8 cellular contexts compared by ENCODE assay signal in genomic region chr19:10105241-10106099, GRCh38. TPM values are rescaled to one million over a fixed set of nuclear protein-coding genes. Genes with fewer than 3 reads are reported as not detected.
DNase-seq lines count a peak whose midpoint lies in the region; ATAC-seq and TF ChIP-seq lines count a peak whose summit lies in the region.

No MANE protein-coding gene starts in this region.

- H3K4me1 ChIP-seq in ascending aorta = peaks cover 3 to 7% of the 10 kb centered on the region in 2 donors
- peaks cover 9 to 23% of the 10 kb centered on the region in 2 donors for H3K4me1 ChIP-seq in neuronal stem cell (ENCODE audit: control insufficient read depth in 2 of 2, insufficient read depth in 1 of 2, low read depth in 1 of 2, low read length in 2 of 2)
- peaks cover 12% of the 10 kb centered on the region for H3K4me1 ChIP-seq in upper lobe of right lung

- peak overlapping the region; percentile 96 for H2AK5ac ChIP-seq in neuronal stem cell (ENCODE audit: low read depth, low read length)

- CTCF ChIA-PET in AG04449 (lab: Yijun Ruan, JAX) = interaction anchor here (1.6 to 6.1 kb wide), 4 partner anchors 8 to 144 kb away, joined by 5 to 93 read pairs (median 16); partner anchors contain the start of gene EIF3G

- ATAC-seq in upper lobe of right lung = no peak

- H2AFZ ChIP-seq in neuronal stem cell (ENCODE audit: low read length) = peak overlapping the region; percentile 83

- H3K4ac ChIP-seq in neuronal stem cell (ENCODE audit: low read length) = no peak overlapping the region

- peaks cover 18% of the 10 kb centered on the region for H3K79me1 ChIP-seq in neuronal stem cell (ENCODE audit: low read depth, low read length)

- DNase-seq in AG04449 (ENCODE audit: low read depth, low spot score) = no peak
- DNase-seq in H7 = peak; percentile 64
- DNase-seq in OCI-M1 (lab: John Stamatoyannopoulos, UW) = peak; percentile 74
- DNase-seq in ascending aorta (ENCODE audit: low spot score in 2 of 2) = peak in 1 of 2 donors; percentile 69
- DNase-seq in neuronal stem cell (ENCODE audit: low spot score) = no peak
- no peak for DNase-seq in upper lobe of right lung
- no peak for DNase-seq in ureter (ENCODE audit: low spot score)
- no peak for DNase-seq in D341Med (ENCODE audit: low spot score)

- peak overlapping the region; percentile 19 for H3K4me2 ChIP-seq in neuronal stem cell (ENCODE audit: insufficient read depth, low read length, poor library complexity, severe bottlenecking)

- peak overlapping the region; percentile 94 for H2BK15ac ChIP-seq in neuronal stem cell (ENCODE audit: low read length)

- H3K27ac ChIP-seq in ascending aorta (peak overlapping the region; percentile 11 to 69), neuronal stem cell (replicated peaks; ENCODE audit: low read length) (no peak overlapping the region), upper lobe of right lung (peak overlapping the region; percentile 87)

- peak overlapping the region; percentile 60 for H3K9ac ChIP-seq in neuronal stem cell (ENCODE audit: low read depth, low read length, poor library complexity)

- peak overlapping the region; percentile 15; the same call in 1 of the 2 replicates for H3K4me3 ChIP-seq in AG04449 (ENCODE audit: low read depth, low read length)
- H3K4me3 ChIP-seq in H7 (ENCODE audit: insufficient read depth, low read depth, low read length) = peak overlapping the region; percentile 100; the same call in 1 of the 2 replicates
- peak overlapping the region in 1 of 2 donors; percentile 88 for H3K4me3 ChIP-seq in ascending aorta
- peak overlapping the region in 1 of 2 donors; percentile 100 for H3K4me3 ChIP-seq in neuronal stem cell (ENCODE audit: low read length in 2 of 2)
- H3K4me3 ChIP-seq in upper lobe of right lung = peak overlapping the region; percentile 94

- H2BK12ac ChIP-seq in neuronal stem cell (ENCODE audit: low read length) = peak overlapping the region; percentile 58

- H3K23ac ChIP-seq in neuronal stem cell (ENCODE audit: low read depth, low read length, poor library complexity) = peak overlapping the region; percentile 65

- H3K18ac ChIP-seq in neuronal stem cell (ENCODE audit: low read length) = peak overlapping the region; percentile 92

- POLR2A ChIA-PET in AG04449 (lab: Yijun Ruan, JAX) = interaction anchor here (1.0 to 3.3 kb wide), 4 partner anchors 9 to 121 kb away, joined by 3 to 34 read pairs (median 6); partner anchors contain the start of gene EIF3G

- H2BK120ac ChIP-seq in neuronal stem cell (ENCODE audit: low read depth, low read length) = peak overlapping the region; percentile 97

- TF ChIP-seq CTCF in AG04449 (IDR thresholded peaks at IDR 0.05; ENCODE audit: insufficient read depth, low read length, missing control alignments) (no peak), ascending aorta (IDR thresholded peaks at IDR 0.05) (no peak), upper lobe of right lung (IDR thresholded peaks at IDR 0.05) (no peak)

- H3K36me3 ChIP-seq in H7 (replicated peaks; ENCODE audit: control insufficient read depth, insufficient read depth, low read length) (peaks cover 25% of the 10 kb centered on the region), ascending aorta (peaks cover 31 to 32% of the 10 kb centered on the region in 2 donors), neuronal stem cell (replicated peaks in 1 of 2; ENCODE audit: control insufficient read depth in 2 of 2, insufficient read depth in 2 of 2, low read length in 2 of 2) (peaks cover 27 to 36% of the 10 kb centered on the region in 2 donors), upper lobe of right lung (peaks cover 33% of the 10 kb centered on the region)

- H2BK5ac ChIP-seq in neuronal stem cell (ENCODE audit: low read length) = no peak overlapping the region

- H3K27me3 ChIP-seq in H7 (ENCODE audit: control insufficient read depth, insufficient read depth, low read length) (no peaks in the 10 kb centered on the region; the same call in 1 of the 2 replicates), ascending aorta (no peaks in the 10 kb centered on the region), neuronal stem cell (ENCODE audit: control insufficient read depth in 3 of 3, insufficient read depth in 3 of 3, low read depth in 1 of 3, low read length in 3 of 3) (peaks cover 0 to under 1% (median 0%) of the 10 kb centered on the region in 3 experiments), upper lobe of right lung (no peaks in the 10 kb centered on the region)

- no peak overlapping the region for H4K8ac ChIP-seq in neuronal stem cell (ENCODE audit: low read depth, low read length)

- WGBS in neuronal stem cell (ENCODE audit: extremely low coverage in 2 of 2, insufficient read length in 2 of 2, insufficient replicate concordance in 1 of 2), 2 donors = no CpG with 5 or more reads among the region's 18 CpGs

- H3K14ac ChIP-seq in neuronal stem cell (ENCODE audit: low read length) = peak overlapping the region; percentile 89

- H3K9me3 ChIP-seq in ascending aorta (no peaks in the 10 kb centered on the region), neuronal stem cell (replicated peaks in 1 of 2; ENCODE audit: control insufficient read depth in 2 of 2, insufficient read depth in 1 of 2, low read depth in 1 of 2, low read length in 2 of 2) (no peaks in the 10 kb centered on the region), upper lobe of right lung (no peaks in the 10 kb centered on the region)

- H4K91ac ChIP-seq in neuronal stem cell (ENCODE audit: low read depth, low read length, poor library complexity) = peak overlapping the region; percentile 72

- intact Hi-C loops in ascending aorta (cut with DNase I) (loop anchor here (1.0 to 10.0 kb wide), 2 partner anchors 14 to 171 kb away; partner anchors contain the start of genes EIF3G and OLFM2), upper lobe of right lung (cut with DNase I) (loop anchor here (10.0 kb wide), 1 partner anchor 181 kb away; no protein-coding TSS in a partner anchor)

RNA-seq across cellular contexts. Expression of gene PPAN, which starts 0.7 kb away (rescaled TPM):
- 52.9 and 54.4 TPM in 2 replicates for total RNA-seq in H7 (2014; rRNA removed; shearing (Covaris generic))
- not detected for total RNA-seq in ascending aorta
- polyA plus RNA-seq in neuronal stem cell (2013, experiment 1 of 2) = 16.9 TPM
- 18.4 TPM for polyA plus RNA-seq in neuronal stem cell (2013, experiment 2 of 2)
- total RNA-seq in upper lobe of right lung = 35.2 TPM
- total RNA-seq in ureter = 78.6 TPM

RNA-seq across cellular contexts. Expression of gene ANGPTL6, which starts 3.0 kb away (rescaled TPM):
- 0.15 TPM in 1 of 2 replicates, not detected in the other for total RNA-seq in H7 (2014; rRNA removed; shearing (Covaris generic))
- total RNA-seq in ascending aorta (not detected), upper lobe of right lung (0.23 TPM), ureter (0.81 TPM)
- polyA plus RNA-seq in neuronal stem cell (2013, experiment 1 of 2) = not detected
- polyA plus RNA-seq in neuronal stem cell (2013, experiment 2 of 2) = not detected

RNA-seq across cellular contexts. Expression of gene P2RY11, which starts 6.0 kb away (rescaled TPM):
- 0.87 and 6.2 TPM in 2 replicates for total RNA-seq in H7 (2014; rRNA removed; shearing (Covaris generic))
- 10.5 TPM for total RNA-seq in ascending aorta
- 4.2 TPM for polyA plus RNA-seq in neuronal stem cell (2013, experiment 1 of 2)
- 3.9 TPM for polyA plus RNA-seq in neuronal stem cell (2013, experiment 2 of 2)
- total RNA-seq in upper lobe of right lung = 13.5 TPM
- 25.6 TPM for total RNA-seq in ureter

RNA-seq across cellular contexts. Expression of gene EIF3G, which starts 14.2 kb away (rescaled TPM):
- 354 and 376 TPM in 2 replicates for total RNA-seq in H7 (2014; rRNA removed; shearing (Covaris generic))
- total RNA-seq in ascending aorta (241 TPM), upper lobe of right lung (175 TPM), ureter (238 TPM)
- 165 TPM for polyA plus RNA-seq in neuronal stem cell (2013, experiment 1 of 2)
- polyA plus RNA-seq in neuronal stem cell (2013, experiment 2 of 2) = 159 TPM

RNA-seq across cellular contexts. Expression of gene SHFL, which starts 19.4 kb away (rescaled TPM):
- 14.4 and 20.4 TPM in 2 replicates for total RNA-seq in H7 (2014; rRNA removed; shearing (Covaris generic))
- 98.0 TPM for total RNA-seq in ascending aorta
- 0.77 TPM for polyA plus RNA-seq in neuronal stem cell (2013, experiment 1 of 2)
- polyA plus RNA-seq in neuronal stem cell (2013, experiment 2 of 2) = 0.71 TPM
- total RNA-seq in upper lobe of right lung = 52.0 TPM
- 44.6 TPM for total RNA-seq in ureter

Comparison
In these comparisons a context has a peak if more than half of its experiments do, and no peak if none do; other contexts are left out.
1. DNase-seq: peak in H7 (single experiment) and OCI-M1 (single experiment); none in AG04449 (single experiment), neuronal stem cell (single experiment), upper lobe of right lung (single experiment), ureter (single experiment) and D341Med (single experiment).
2. RNA of gene PPAN, which starts 0.7 kb away (total RNA-seq): 78.6 TPM in ureter (single experiment), 52.9 to 54.4 TPM in H7 and 35.2 TPM in upper lobe of right lung (single experiment); not detected in ascending aorta (single experiment); every median in the first group is over 10 times any median in the second.